ENCODE assay signal across 8 cellular contexts in genomic region chr11:59186130-59186594, GRCh38. TPM values are rescaled to one million over a fixed set of nuclear protein-coding genes. Genes with fewer than 3 reads are reported as not detected.
DNase-seq lines count a peak whose midpoint lies in the region; ATAC-seq and TF ChIP-seq lines count a peak whose summit lies in the region.

No MANE protein-coding gene starts in this region.

- H3K9ac ChIP-seq in OCI-LY1 (ENCODE audit: low read length) = no peak overlapping the region

- no peaks in the 10 kb centered on the region for H3K9me2 ChIP-seq in OCI-LY1 (ENCODE audit: low read depth, low read length)

- H3K27ac Mint-ChIP-seq in immature natural killer cell = no peak overlapping the region

- no peaks in the 10 kb centered on the region for H3K27me3 ChIP-seq in OCI-LY1 (ENCODE audit: insufficient read depth, low read length)

- no peaks in the 10 kb centered on the region for H3K4me1 Mint-ChIP-seq in immature natural killer cell

- DNase-seq in GM12864 (ENCODE audit: low read depth) = no peak
- peak; percentile 19 for DNase-seq in activated gamma-delta T cell treated with anti-CD3 and anti-CD28 coated beads, Interleukin-2, amount 50 U/mL, for 16 hours (ENCODE audit: low read depth)
- DNase-seq in immature natural killer cell = peak; percentile 37 to 53 (median 42)
- peak in 2 of 3 experiments; percentile 13 to 45 for DNase-seq in stimulated activated CD4-positive, alpha-beta T cell treated with anti-CD3 and anti-CD28 coated beads, TNF-alpha, amount 100 ng/mL, for 24 hours (ENCODE audit: low read depth in 3 of 3)
- DNase-seq in amniotic stem cell (lab: John Stamatoyannopoulos, UW) = no peak

- no peaks in the 10 kb centered on the region for H3K9me3 Mint-ChIP-seq in immature natural killer cell

- no peak overlapping the region for H2AFZ ChIP-seq in OCI-LY1 (ENCODE audit: low read length)

- no peaks in the 10 kb centered on the region for H3K36me3 ChIP-seq in OCI-LY1 (ENCODE audit: insufficient read depth, low read length)

- H3K4me3 ChIP-seq in GM12864 (ENCODE audit: low read depth, low read length) (no peak overlapping the region), OCI-LY1 (ENCODE audit: low read depth, low read length, poor library complexity, severe bottlenecking) (no peak overlapping the region)

- no peaks in the 10 kb centered on the region for H4K20me1 ChIP-seq in OCI-LY1 (ENCODE audit: insufficient read depth, low read length)

- H3K27ac ChIP-seq in OCI-LY1 (ENCODE audit: low read depth, low read length, poor library complexity, severe bottlenecking) = no peak overlapping the region

- no peaks in the 10 kb centered on the region for H3K36me3 Mint-ChIP-seq in immature natural killer cell

- H3F3A ChIP-seq in OCI-LY1 (ENCODE audit: insufficient read depth, low read length) = no peaks in the 10 kb centered on the region

- H3K79me2 ChIP-seq in OCI-LY1 (ENCODE audit: insufficient read depth, low read length) = no peaks in the 10 kb centered on the region

- H3K27me3 Mint-ChIP-seq in immature natural killer cell (ENCODE audit: low read depth in 3 of 3) = peaks cover 0 to 7% (median 0%) of the 10 kb centered on the region in 3 donors

- no peak overlapping the region for H3K4me2 ChIP-seq in OCI-LY1 (ENCODE audit: low read length)

- H3K4me3 Mint-ChIP-seq in immature natural killer cell = no peak overlapping the region

- no peaks in the 10 kb centered on the region for H3K9me3 ChIP-seq in OCI-LY1 (ENCODE audit: low read length)

- peak; percentile 64 for ATAC-seq in GM21786 (IDR thresholded peaks at IDR 0.05; ENCODE audit: unreplicated experiment)
- ATAC-seq in HG03108 (IDR thresholded peaks at IDR 0.05; ENCODE audit: unreplicated experiment) = no peak

- H3K4me1 ChIP-seq in OCI-LY1 (ENCODE audit: insufficient read depth, low read length, severe bottlenecking) = peaks cover 14% of the 10 kb centered on the region

- TF ChIP-seq CTCF in GM12864 (IDR thresholded peaks at IDR 0.05; ENCODE audit: low read depth, low read length, missing control alignments) (peak; percentile 86), OCI-LY1 (IDR thresholded peaks at IDR 0.05; ENCODE audit: low read length) (peak; percentile 90)

RNA-seq across cellular contexts. Expression of gene DTX4, which starts 14.2 kb away (rescaled TPM):
- 1 to 10 TPM in 1 of 3 donors, under 1 TPM in 2; 0.16 to 1.2 (median 0.22) TPM for polyA plus RNA-seq in immature natural killer cell

RNA-seq across cellular contexts. Expression of gene MPEG1, which starts 26.6 kb away (rescaled TPM):
- 10 to 100 TPM in 1 of 3 donors, 1 to 10 TPM in 2; 1.7 to 13.2 (median 7.1) TPM for polyA plus RNA-seq in immature natural killer cell

RNA-seq across cellular contexts. Expression of gene FAM111A, which starts 43.5 kb away (rescaled TPM):
- polyA plus RNA-seq in immature natural killer cell = 10 to 100 TPM; 28.6 to 41.8 (median 31.2) TPM

Comparison
In these comparisons a context has a peak if more than half of its experiments do, and no peak if none do; other contexts are left out.
1. DNase-seq: peak in activated gamma-delta T cell treated with anti-CD3 and anti-CD28 coated beads, Interleukin-2, amount 50 U/mL, for 16 hours (single experiment), immature natural killer cell (3 of 3) and stimulated activated CD4-positive, alpha-beta T cell treated with anti-CD3 and anti-CD28 coated beads, TNF-alpha, amount 100 ng/mL, for 24 hours (2 of 3); none in GM12864 (single experiment) and amniotic stem cell (single experiment).